Comparison of ENCODE assay signal across 8 cellular contexts in genomic region chr17:62692721-62693431, GRCh38.
DNase-seq lines count a peak whose midpoint lies in the region; ATAC-seq and TF ChIP-seq lines count a peak whose summit lies in the region.

No MANE protein-coding gene starts in this region.

- H4K20me1 ChIP-seq in BLaER1 treated with 17β-estradiol and CSF1 and Interleukin-3, amounts not matched to agents 10 nM and 100 nM, result peaks cover 0 to 63% (median 0%) of the 10 kb centered on the region in 11 experiments; a peak in 9 of 22 replicates

- peaks cover 24 to 50% (median 37%) of the 10 kb centered on the region in 11 experiments for H3K36me3 ChIP-seq in BLaER1 treated with 17β-estradiol and CSF1 and Interleukin-3, amounts not matched to agents 10 nM and 100 nM

- ATAC-seq in HG03159 (IDR thresholded peaks at IDR 0.05; ENCODE audit: unreplicated experiment), result peak; percentile 48
- ATAC-seq in WTC11, result peak; percentile 88
- ATAC-seq in left lobe of liver, result peak; percentile 46
- no peak for ATAC-seq in HG03095 (IDR thresholded peaks at IDR 0.05; ENCODE audit: unreplicated experiment)
- no peak for ATAC-seq in HG03280 (IDR thresholded peaks at IDR 0.05; ENCODE audit: unreplicated experiment)
- ATAC-seq in GM18517 (IDR thresholded peaks at IDR 0.05; ENCODE audit: unreplicated experiment), result no peak

- peaks cover 33 to 52% (median 44%) of the 10 kb centered on the region in 10 experiments; a peak in 19 of 20 replicates for H3K4me1 ChIP-seq in BLaER1 treated with 17β-estradiol and CSF1 and Interleukin-3, amounts not matched to agents 10 nM and 100 nM

- no peaks in the 10 kb centered on the region; the same call in 1 of the 2 replicates for H3K27me3 Mint-ChIP-seq in WTC11 (ENCODE audit: low read depth)

- no peaks in the 10 kb centered on the region for H3K9me3 Mint-ChIP-seq in WTC11

- 0 out of 20 replicates have a peak overlapping the region, but pooled peaks of 1 of the 10 experiments have one; percentile 7 for H3K4me3 ChIP-seq in BLaER1 treated with 17β-estradiol and CSF1 and Interleukin-3, amounts not matched to agents 10 nM and 100 nM

- no peaks in the 10 kb centered on the region for H3K27me3 ChIP-seq in BLaER1 treated with 17β-estradiol and CSF1 and Interleukin-3, amounts not matched to agents 10 nM and 100 nM

- POLR2A ChIA-PET in WTC11 (lab: Charles Lee), result interaction anchor here (0.6 kb wide), 1 partner anchor 18 kb away, joined by 6 read pairs; no protein-coding TSS in a partner anchor

- peaks cover 0 to 8% (median 0%) of the 10 kb centered on the region in 11 experiments; a peak in 6 of 22 replicates for H3K9me3 ChIP-seq in BLaER1 treated with 17β-estradiol and CSF1 and Interleukin-3, amounts not matched to agents 10 nM and 100 nM (replicated peaks in 1 of 11)

- H3K27ac Mint-ChIP-seq in WTC11, result no peak overlapping the region

- TF ChIP-seq CTCF in WTC11 (IDR thresholded peaks at IDR 0.05), result peak; percentile 26; the same call in 1 of the 2 replicates

- H3K4me2 ChIP-seq in BLaER1 treated with 17β-estradiol and CSF1 and Interleukin-3, amounts not matched to agents 10 nM and 100 nM, result peak overlapping the region in 10 of 11 experiments; percentile 9 to 86 (median 66); a peak in 19 of 22 replicates

- no peaks in the 10 kb centered on the region for H3K36me3 Mint-ChIP-seq in WTC11

- peak overlapping the region; percentile 6 to 59 (median 30); a peak in 13 of 22 replicates for H3K9ac ChIP-seq in BLaER1 treated with 17β-estradiol and CSF1 and Interleukin-3, amounts not matched to agents 10 nM and 100 nM

- H3K4me3 Mint-ChIP-seq in WTC11, result no peak overlapping the region

- H3K27ac ChIP-seq in BLaER1 treated with 17β-estradiol and CSF1 and Interleukin-3, amounts not matched to agents 10 nM and 100 nM, result peak overlapping the region in 7 of 11 experiments; percentile 13 to 56 (median 29); a peak in 11 of 22 replicates

- peaks cover 10% of the 10 kb centered on the region for H3K4me1 Mint-ChIP-seq in WTC11

- DNase-seq in WTC11 (ENCODE audit: low spot score) (peak; percentile 78), left lobe of liver (ENCODE audit: low spot score) (no peak), amniotic stem cell (lab: John Stamatoyannopoulos, UW) (no peak)

- CTCF ChIA-PET in WTC11 (lab: Charles Lee), result interaction anchor here (0.6 to 3.3 kb wide), 20 partner anchors 12 to 733 kb away, joined by 3 to 19 read pairs (median 4); no protein-coding TSS in a partner anchor

TF ChIP-seq in WTC11, 78 proteins besides CTCF, POLR2A, EP300 and RAD21:
- TF ChIP-seq MXD4 (CRISPR knock-in tag; IDR thresholded peaks at IDR 0.05; ENCODE audit: borderline replicate concordance), result no peak
- TF ChIP-seq JUN (CRISPR knock-in tag; IDR thresholded peaks at IDR 0.05), result no peak

Comparison
In these comparisons a context has a peak if more than half of its experiments do, and no peak if none do; other contexts are left out.
1. ATAC-seq: peak in HG03159 (single experiment), WTC11 (single experiment) and left lobe of liver (single experiment); none in HG03095 (single experiment), HG03280 (single experiment) and GM18517 (single experiment).